ENCODE assay signal across 23 cellular contexts in the genomic region with DNA sequence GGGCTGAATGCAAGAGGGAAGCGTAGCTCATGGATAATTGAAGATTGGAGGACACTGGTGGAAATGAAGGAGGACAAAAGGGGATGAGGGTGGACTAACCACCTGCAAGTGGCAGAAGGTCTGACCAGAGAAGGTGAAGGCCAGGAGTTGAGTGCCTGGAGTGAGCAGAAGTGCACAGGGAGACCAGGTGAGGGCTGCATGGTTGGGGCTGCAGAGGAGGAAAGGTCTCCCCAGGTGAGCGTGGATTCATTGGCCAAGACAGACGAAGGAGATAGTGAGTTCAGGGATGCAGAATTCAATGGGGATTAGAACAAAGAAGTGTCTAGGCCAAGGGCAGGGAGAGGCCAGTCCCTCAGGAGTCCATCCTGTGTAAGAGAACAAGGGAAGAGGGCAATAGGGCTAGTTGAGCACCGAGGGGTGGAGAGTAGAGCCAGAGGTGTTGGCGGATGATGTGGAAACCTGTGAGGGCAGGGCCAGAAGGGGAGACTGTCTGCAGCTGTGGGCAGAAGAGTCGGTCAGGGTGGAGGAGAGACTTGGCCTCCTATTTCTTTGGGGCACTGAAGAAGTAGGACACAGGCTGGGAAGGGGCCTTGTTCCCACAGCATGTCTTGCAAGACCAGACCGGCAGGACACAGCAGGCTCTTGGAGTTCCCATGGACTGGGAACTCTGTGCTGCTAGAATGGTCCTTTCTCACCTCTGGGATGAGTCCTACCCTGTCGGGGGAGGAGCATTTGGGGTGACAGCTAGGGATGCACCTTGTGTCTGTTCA. TPM values are rescaled to one million over a fixed set of nuclear protein-coding genes. Genes with fewer than 3 reads are reported as not detected.
DNase-seq lines count a peak whose midpoint lies in the region; ATAC-seq, FAIRE-seq and TF ChIP-seq lines count a peak whose summit lies in the region.
"Had no signal": no experiment of that assay in that cellular context is flagged by ENCODE, and none has a peak within 500 bp of the region (broad histone marks: within the 10 kb centered on the region; RNA-seq: fewer than 3 reads in every experiment).

No MANE protein-coding gene starts in this region.

- peaks cover 70% of the 10 kb centered on the region for H3K79me2 ChIP-seq in keratinocyte (ENCODE audit: control insufficient read depth, insufficient read depth, low read length)

- peaks cover 24% of the 10 kb centered on the region for H3K4me1 Mint-ChIP-seq in HFFc6 (ENCODE audit: low read depth)
- H3K4me1 Mint-ChIP-seq: activated B cell treated with CpG ODN at 0.5 μM for 24 hours, neural crest cell had no signal

- FAIRE-seq in keratinocyte (lab: Jason Lieb, UNC) = no peak
- FAIRE-seq: G401.6 had no signal

- H3K9ac ChIP-seq in keratinocyte (ENCODE audit: control insufficient read depth, extremely low read depth, insufficient read depth, low read length) = no peak overlapping the region

- no peak for TF ChIP-seq POLR2A in Peyer's patch (IDR thresholded peaks at IDR 0.05)
- no peak for TF ChIP-seq POLR2A in body of pancreas (IDR thresholded peaks at IDR 0.05)
- TF ChIP-seq POLR2A in spleen (IDR thresholded peaks at IDR 0.05) = no peak

- H3K9me3 ChIP-seq in Peyer's patch (no peaks in the 10 kb centered on the region), body of pancreas (no peaks in the 10 kb centered on the region), keratinocyte (ENCODE audit: control insufficient read depth, low read depth, low read length) (no peaks in the 10 kb centered on the region), spleen (no peaks in the 10 kb centered on the region)
- H3K9me3 ChIP-seq: adrenal gland had no signal

- H3K4me3 Mint-ChIP-seq in HFFc6 = no peak overlapping the region
- H3K4me3 Mint-ChIP-seq: activated B cell treated with CpG ODN at 0.5 μM for 24 hours; CD8-positive, alpha-beta T cell; neural crest cell had no signal

- no peaks in the 10 kb centered on the region for H3K9me1 ChIP-seq in keratinocyte (ENCODE audit: control insufficient read depth, extremely low read depth, insufficient read depth, low read length)

- TF ChIP-seq CTCF in Peyer's patch (IDR thresholded peaks at IDR 0.05) = no peak
- no peak for TF ChIP-seq CTCF in body of pancreas (IDR thresholded peaks at IDR 0.05)
- TF ChIP-seq CTCF in keratinocyte (optimal IDR thresholded peaks at IDR 0.05 in 1 of 3, IDR thresholded peaks at IDR 0.05 in 1 of 3, conservative IDR thresholded peaks at IDR 0.05 in 1 of 3; ENCODE audit: extremely low read depth in 1 of 3, insufficient read depth in 2 of 3, low read length in 3 of 3) = no peak
- no peak for TF ChIP-seq CTCF in spleen (IDR thresholded peaks at IDR 0.05 in 8 of 11, conservative IDR thresholded peaks at IDR 0.05 in 3 of 11)
- TF ChIP-seq CTCF in HFFc6 (IDR thresholded peaks at IDR 0.05) = no peak

- intact Hi-C loops in body of pancreas (cut with DNase I) = no loop called here
- intact Hi-C loops in spleen (cut with DNase I; ENCODE audit: low total_unique reads) = no loop called here

- peak overlapping the region; percentile 13 for H3K4me2 ChIP-seq in keratinocyte (ENCODE audit: control insufficient read depth, extremely low read depth, insufficient read depth, low read depth, low read length)

- H4K20me1 ChIP-seq in keratinocyte (ENCODE audit: control insufficient read depth, extremely low read depth, insufficient read depth, low read length) = peaks cover 2% of the 10 kb centered on the region

- H3K36me3 ChIP-seq in Peyer's patch (no peaks in the 10 kb centered on the region), body of pancreas (replicated peaks in 1 of 2; ENCODE audit: insufficient read depth in 1 of 2, low read depth in 2 of 2) (no peaks in the 10 kb centered on the region), keratinocyte (ENCODE audit: control insufficient read depth in 2 of 2, extremely low read depth in 1 of 2, insufficient read depth in 2 of 2, low read length in 2 of 2) (peaks cover 44 to 66% of the 10 kb centered on the region in 2 experiments), spleen (no peaks in the 10 kb centered on the region)
- H3K36me3 ChIP-seq: adrenal gland had no signal

- dilution Hi-C loops in keratinocyte (cut with MboI; ENCODE audit: extremely low pct_ligation_motif_present, low sequenced_read_pairs) = no loop called here

- peak in 2 of 3 donors; percentile 37 for DNase-seq in Peyer's patch
- peak in 3 of 4 donors; percentile 1 to 4 (median 2) for DNase-seq in body of pancreas
- DNase-seq in keratinocyte (ENCODE audit: low read depth, low spot score) = no peak
- DNase-seq in spleen = peak; percentile 54
- DNase-seq in midbrain (lab: John Stamatoyannopoulos, UW) = no peak
- DNase-seq in HFFc6 = no peak
- no peak for DNase-seq in NCI-H2029 (lab: John Stamatoyannopoulos, UW)
- DNase-seq: activated B cell treated with CpG ODN at 0.5 μM for 24 hours; caudate nucleus; CD8-positive, alpha-beta T cell; DMS153; left cardiac atrium; NCI-H524; RPMI8226; stimulated activated CD4-positive, alpha-beta T cell treated with anti-CD3 and anti-CD28 coated beads, Interleukin-12 subunit alpha, Interleukin-12 subunit beta, amount 100 ng/mL, for 4 hours; T-helper 9 cell had no signal

- H3K27ac Mint-ChIP-seq in HFFc6 = no peak overlapping the region
- H3K27ac Mint-ChIP-seq: activated B cell treated with CpG ODN at 0.5 μM for 24 hours; activated T-helper 2 cell treated with anti-CD3 and anti-CD28 coated beads, Interferon-gamma antibody, Interleukin-2, Interleukin-4, amounts not matched to agents 10 μg/mL and 5 μg/mL and 100 μg/mL, durations not matched to agents 14 hours and 24 hours and 36 hours; CD8-positive, alpha-beta T cell had no signal

- ATAC-seq in body of pancreas = no peak
- ATAC-seq: CD8-positive, alpha-beta T cell; left cardiac atrium had no signal

- H3K27me3 ChIP-seq in Peyer's patch (no peaks in the 10 kb centered on the region), body of pancreas (no peaks in the 10 kb centered on the region), keratinocyte (ENCODE audit: control insufficient read depth, extremely low read depth, insufficient read depth, low read length) (no peaks in the 10 kb centered on the region), spleen (replicated peaks in 1 of 7) (peaks cover 0 to 12% (median 0%) of the 10 kb centered on the region in 7 donors)
- H3K27me3 ChIP-seq: adrenal gland had no signal

- WGBS in body of pancreas, 2 donors = 88 to 92% methylated on average over 8 of the region's 8 CpGs
- WGBS in spleen, 5 donors = 78 to 92% (median 83%) methylated on average over 8 of the region's 8 CpGs

- no peak overlapping the region for H2AFZ ChIP-seq in keratinocyte (ENCODE audit: control insufficient read depth, low read length)

- H3K4me3 ChIP-seq in Peyer's patch (no peak overlapping the region), body of pancreas (no peak overlapping the region), keratinocyte (ENCODE audit: control insufficient read depth in 2 of 3, extremely low read depth in 1 of 3, insufficient read depth in 2 of 3, low read depth in 1 of 3, low read length in 3 of 3) (no peak overlapping the region), spleen (no peak overlapping the region)
- H3K4me3 ChIP-seq: adrenal gland had no signal

- H3K27me3 Mint-ChIP-seq in HFFc6 (ENCODE audit: insufficient read depth) = peaks cover 36% of the 10 kb centered on the region

- no peaks in the 10 kb centered on the region for H3K36me3 Mint-ChIP-seq in HFFc6 (ENCODE audit: low read depth)
- H3K36me3 Mint-ChIP-seq: CD8-positive, alpha-beta T cell had no signal

- H3K9me3 Mint-ChIP-seq in HFFc6 = no peaks in the 10 kb centered on the region
- H3K9me3 Mint-ChIP-seq: activated B cell treated with CpG ODN at 0.5 μM for 24 hours; activated T-helper 2 cell treated with anti-CD3 and anti-CD28 coated beads, Interferon-gamma antibody, Interleukin-2, Interleukin-4, amounts not matched to agents 10 μg/mL and 5 μg/mL and 100 μg/mL, durations not matched to agents 14 hours and 24 hours and 36 hours; CD8-positive, alpha-beta T cell; neural crest cell had no signal

- H3K27ac ChIP-seq in Peyer's patch (no peak overlapping the region), body of pancreas (peak overlapping the region in 2 of 4 donors; percentile 65 to 73), keratinocyte (ENCODE audit: control insufficient read depth, insufficient read depth, low read length) (peak overlapping the region; percentile 90), spleen (no peak overlapping the region)
- H3K27ac ChIP-seq: adrenal gland had no signal

- H3K4me1 ChIP-seq in Peyer's patch (peaks cover 0 to 10% (median 0%) of the 10 kb centered on the region in 4 donors), body of pancreas (peaks cover 10% of the 10 kb centered on the region), keratinocyte (ENCODE audit: control insufficient read depth, extremely low read depth, insufficient read depth, low read length) (peaks cover 82% of the 10 kb centered on the region), spleen (no peaks in the 10 kb centered on the region)
- H3K4me1 ChIP-seq: adrenal gland had no signal

RNA-seq across cellular contexts. Expression of gene TRIM29, which starts 6.7 kb away (rescaled TPM):
- total RNA-seq in Peyer's patch = 10 to 100 TPM in 1 of 4 donors, 1 to 10 TPM in 3; 7.8 to 33.3 (median 9.1) TPM
- total RNA-seq in body of pancreas = 1 to 10 TPM in 1 of 2 donors, under 1 TPM in 1; 0.26 to 6.3 TPM
- polyA plus RNA-seq in keratinocyte = 303 to 611 TPM (median 463 TPM) in 3 replicates
- 1,306 TPM for polyA plus RNA-seq in keratinocyte (2011; ENCODE audit: low read depth)
- 465 and 526 TPM in 2 replicates for polyA plus RNA-seq in keratinocyte (2011; cell fraction: cytosol; rRNA removed)
- 422 and 529 TPM in 2 replicates for polyA plus RNA-seq in keratinocyte (2011; cell fraction: nucleus; rRNA removed)
- polyA plus RNA-seq in keratinocyte (2012; ENCODE audit: low replicate concordance) = 316 and 929 TPM in 2 replicates
- polyA minus RNA-seq in keratinocyte = 758 to 1,045 TPM (median 830 TPM) in 3 replicates
- 496 TPM for polyA minus RNA-seq in keratinocyte (2011; cell fraction: cytosol; rRNA and poly(A)+ RNA removed)
- 293 and 344 TPM in 2 replicates for polyA minus RNA-seq in keratinocyte (2011; cell fraction: nucleus; rRNA and poly(A)+ RNA removed)
- total RNA-seq in spleen = 1 to 10 TPM in 2 of 7 donors, under 1 TPM in 1, not detected in 4; 0.81 to 2.0 (median 1.2) TPM
- under 1 TPM; 0.03 to 0.64 (median 0.20) TPM for polyA plus RNA-seq in spleen
- total RNA-seq in HFFc6 (2021; fragmentation: NEBNext Ultra II Directional; extraction: Animal tissue kit (Norgen Biotek cat#: 25700)) = 1 to 10 TPM; 1.5 to 3.2 (median 3.1) TPM
- total RNA-seq: activated B cell treated with CpG ODN at 0.5 μM for 24 hours; activated CD8-positive, alpha-beta memory T cell treated with anti-CD3 and anti-CD28 coated beads for 36 hours; activated T-helper 2 cell treated with anti-CD3 and anti-CD28 coated beads, Interferon-gamma antibody, Interleukin-2, Interleukin-4, amounts not matched to agents 10 μg/mL and 5 μg/mL and 100 μg/mL, durations not matched to agents 14 hours and 24 hours and 36 hours; CD8-positive, alpha-beta T cell; glomerular endothelial cell; mononuclear cell; neural crest cell had no signal

Comparison
In these comparisons a context has a peak if more than half of its experiments do, and no peak if none do; other contexts are left out.
1. DNase-seq: peak in Peyer's patch (2 of 3), body of pancreas (3 of 4) and spleen (single experiment); none in keratinocyte (single experiment), midbrain (single experiment), HFFc6 (single experiment) and NCI-H2029 (single experiment).